In the genomic region with DNA sequence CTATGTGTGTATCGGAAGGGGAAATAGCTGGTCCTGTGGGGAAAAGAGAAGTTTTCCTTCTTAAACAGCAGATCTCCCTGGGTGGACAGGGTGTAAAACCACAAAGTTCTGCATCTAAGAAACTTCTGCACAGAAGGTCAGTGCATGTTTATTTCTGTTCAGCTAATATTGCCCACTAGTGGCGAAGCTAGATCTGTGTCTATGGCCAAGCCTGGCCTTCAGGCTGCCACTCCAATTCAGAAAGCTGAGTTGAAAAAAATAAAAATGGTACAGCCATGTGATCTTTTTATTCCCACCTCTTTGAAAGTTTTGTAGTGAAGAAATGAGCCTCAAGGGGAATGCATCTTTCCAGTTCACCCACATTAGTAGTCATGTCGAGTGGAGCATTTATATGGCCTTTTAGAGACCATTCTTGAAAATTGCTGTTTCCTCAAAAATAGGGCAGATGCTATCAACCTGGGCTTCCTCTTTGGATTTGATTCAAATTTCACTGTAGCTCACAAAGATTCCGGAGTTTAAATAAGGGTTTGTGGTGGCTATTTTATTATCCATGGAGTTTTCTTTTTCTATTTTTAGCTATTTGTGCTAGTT, we compare ENCODE assay signal across 8 cellular contexts.
A peak's percentile ranks its signal among the peaks of the same experiment; 100 is the strongest.
DNase-seq lines count a peak whose midpoint lies in the region; ATAC-seq, FAIRE-seq and TF ChIP-seq lines count a peak whose summit lies in the region.

No MANE protein-coding gene starts in this region.

- H3K36me3 ChIP-seq in H1 (ENCODE audit: control insufficient read depth in 2 of 4, insufficient read depth in 4 of 4, low read length in 3 of 4): no peaks in the 10 kb centered on the region

- no peak overlapping the region for H2BK20ac ChIP-seq in H1 (ENCODE audit: low read length)

- H2BK12ac ChIP-seq in H1 (ENCODE audit: low read depth, low read length): no peak overlapping the region

- peaks cover 0 to 2% (median 0%) of the 10 kb centered on the region in 3 donors for H3K27me3 Mint-ChIP-seq in immature natural killer cell (ENCODE audit: low read depth in 3 of 3)

- CTCF ChIA-PET in H1 (lab: Charles Lee; ENCODE audit: partially characterized antibody): interaction anchor here (0.8 to 1.9 kb wide), 13 partner anchors 9 to 859 kb away, joined by 3 to 8 read pairs (median 4); no protein-coding TSS in a partner anchor

- H3K56ac ChIP-seq in H1 (replicated peaks; ENCODE audit: insufficient read length, low read depth, low read length): no peak overlapping the region

- peak; percentile 74 for ATAC-seq in GM19463 (IDR thresholded peaks at IDR 0.05; ENCODE audit: unreplicated experiment)

- H3K23me2 ChIP-seq in H1 (ENCODE audit: low read depth, low read length): no peaks in the 10 kb centered on the region

- 84% methylated on average over 4 of the region's 4 CpGs; no CpG with 5 or more reads in 1 of the 2 experiments for WGBS in H1 (ENCODE audit: extremely low coverage in 1 of 2, insufficient coverage in 1 of 2, insufficient read length in 1 of 2, insufficient replicate concordance in 2 of 2, low coverage in 1 of 2, low lambda C conversion rate in 2 of 2, missing lambda C conversion rate in 1 of 2), 2 experiments

- H2AK5ac ChIP-seq in H1 (ENCODE audit: low read depth, low read length): no peak overlapping the region

- H4K20me1 ChIP-seq in H1 (replicated peaks in 1 of 2; ENCODE audit: control insufficient read depth in 1 of 2, insufficient read depth in 2 of 2, low read length in 2 of 2): no peaks in the 10 kb centered on the region

- H3K27ac ChIP-seq in C4-2B (no peak overlapping the region), H1 (ENCODE audit: low read depth, low read length) (no peak overlapping the region)

- TF ChIP-seq CTCF in C4-2B (conservative IDR thresholded peaks at IDR 0.05) (peak; percentile 67), H1 (IDR thresholded peaks at IDR 0.05; ENCODE audit: control extremely low read depth in 1 of 3, insufficient read depth in 1 of 3, low read depth in 1 of 3, low read length in 3 of 3) (peak in 2 of 3 experiments; percentile 30 to 59; a peak in 2 of 4 replicates)

- no peaks in the 10 kb centered on the region for H3K79me2 ChIP-seq in H1 (ENCODE audit: control insufficient read depth in 1 of 2, insufficient read depth in 2 of 2, low read length in 2 of 2)

- no peak for TF ChIP-seq EP300 in H1 (IDR thresholded peaks at IDR 0.05; ENCODE audit: borderline replicate concordance in 1 of 2, low read depth in 2 of 2, low read length in 2 of 2)

- POLR2A ChIA-PET in H1 (lab: Charles Lee; ENCODE audit: partially characterized antibody): no interaction called here

- H3K4ac ChIP-seq in H1 (replicated peaks; ENCODE audit: insufficient read length, low read depth, low read length): no peak overlapping the region

- DNase-seq in NCI-H345 treated with DMSO at 0.1 percent for 48 hours (lab: John Stamatoyannopoulos, UW; ENCODE audit: unreplicated experiment) (peak; percentile 1), H1 (ENCODE audit: low read depth in 1 of 2, low spot score in 2 of 2) (no peak), retina (peak; percentile 40), G401 (ENCODE audit: low spot score) (no peak), NCI-H2029 treated with DMSO at 0.1 percent for 48 hours (lab: John Stamatoyannopoulos, UW) (no peak), immature natural killer cell (no peak)

- no peak overlapping the region for H3K4me2 ChIP-seq in H1 (ENCODE audit: insufficient read depth in 1 of 2, low read depth in 2 of 2, low read length in 2 of 2)

- H3K27me3 ChIP-seq in H1 (replicated peaks in 1 of 4; ENCODE audit: control insufficient read depth in 3 of 4, extremely low read depth in 1 of 4, insufficient read depth in 3 of 4, low read length in 3 of 4): no peaks in the 10 kb centered on the region

- H3K4me1 Mint-ChIP-seq in immature natural killer cell: no peaks in the 10 kb centered on the region

- H2BK5ac ChIP-seq in H1 (ENCODE audit: low read depth, low read length): no peak overlapping the region

- H3K14ac ChIP-seq in H1 (ENCODE audit: insufficient read length): no peak overlapping the region

- no peak for TF ChIP-seq POLR2A in H1 (IDR thresholded peaks at IDR 0.05; ENCODE audit: control extremely low read depth in 1 of 2, low read depth in 2 of 2, low read length in 2 of 2)

- peaks cover 2 to 27% (median 8%) of the 10 kb centered on the region in 6 donors for H3K9me3 Mint-ChIP-seq in immature natural killer cell

- no peaks in the 10 kb centered on the region for H3K9me3 ChIP-seq in H1 (ENCODE audit: insufficient read depth in 2 of 2, low read depth in 1 of 2, low read length in 1 of 2)

- no peak overlapping the region for H4K91ac ChIP-seq in H1 (replicated peaks; ENCODE audit: insufficient read length, low read length)

- no peak overlapping the region for H3K4me3 Mint-ChIP-seq in immature natural killer cell

- no peak overlapping the region for H2BK120ac ChIP-seq in H1 (replicated peaks; ENCODE audit: low read depth, low read length)

- H3K4me3 ChIP-seq in H1 (ENCODE audit: extremely low read depth in 1 of 4, insufficient read depth in 2 of 4, low read depth in 3 of 4, low read length in 4 of 4): no peak overlapping the region

- H3K23ac ChIP-seq in H1 (ENCODE audit: insufficient read length): no peak overlapping the region

- no peak overlapping the region for H3K18ac ChIP-seq in H1 (ENCODE audit: extremely low read depth, low read length)

- in situ Hi-C loops in G401 (cut with HindIII; ENCODE audit: low sequenced_read_pairs): no loop called here

- no peaks in the 10 kb centered on the region for H3K36me3 Mint-ChIP-seq in immature natural killer cell

- no peak overlapping the region for H2BK15ac ChIP-seq in H1 (ENCODE audit: low read length)

- peak; percentile 60 to 63 for TF ChIP-seq RAD21 in H1 (IDR thresholded peaks at IDR 0.05 in 1 of 2, conservative IDR thresholded peaks at IDR 0.05 in 1 of 2; ENCODE audit: low read depth in 2 of 2, low read length in 2 of 2)

- no peak overlapping the region for H4K8ac ChIP-seq in H1 (ENCODE audit: extremely low read depth, insufficient read depth, low read length)

- peak; percentile 7 for FAIRE-seq in H1 (lab: Jason Lieb, UNC)

- H2AFZ ChIP-seq in H1 (ENCODE audit: low read length): no peak overlapping the region

- no peaks in the 10 kb centered on the region for H3K79me1 ChIP-seq in H1 (ENCODE audit: low read depth, low read length)

- no peaks in the 10 kb centered on the region for H3K4me1 ChIP-seq in H1 (replicated peaks in 1 of 4; ENCODE audit: control insufficient read depth in 3 of 4, insufficient read depth in 4 of 4, low read length in 3 of 4)

- no peak overlapping the region for H3K9ac ChIP-seq in H1 (replicated peaks in 1 of 4; ENCODE audit: extremely low read depth in 1 of 4, low read depth in 3 of 4, low read length in 3 of 4)

- H4K5ac ChIP-seq in H1 (ENCODE audit: insufficient read length, low read depth, low read length): no peak overlapping the region

- no peak overlapping the region for H3K27ac Mint-ChIP-seq in immature natural killer cell

TF ChIP-seq in H1, 55 proteins besides CTCF, POLR2A, EP300 and RAD21:
- no peak for TF ChIP-seq ASH2L (IDR thresholded peaks at IDR 0.05; ENCODE audit: low read length)
- TF ChIP-seq CHD1 (IDR thresholded peaks at IDR 0.05; ENCODE audit: low read depth, low read length): no peak
- TF ChIP-seq SP2 (IDR thresholded peaks at IDR 0.05; ENCODE audit: low read length): no peak
- no peak for TF ChIP-seq KDM5A (IDR thresholded peaks at IDR 0.05; ENCODE audit: low read length)
- no peak for TF ChIP-seq TAF1 (IDR thresholded peaks at IDR 0.05; ENCODE audit: low read depth, low read length)
- no peak for TF ChIP-seq GABPA (IDR thresholded peaks at IDR 0.05; ENCODE audit: borderline replicate concordance, insufficient read depth, low read length)
- no peak for TF ChIP-seq NANOG (IDR thresholded peaks at IDR 0.05; ENCODE audit: insufficient read depth, low read depth, low read length, poor library complexity, severe bottlenecking)
- no peak for TF ChIP-seq SUZ12 (IDR thresholded peaks at IDR 0.05; ENCODE audit: low read length)

Comparison
In these comparisons a context has a peak if more than half of its experiments do, and no peak if none do; other contexts are left out.
1. DNase-seq: peak in NCI-H345 treated with DMSO at 0.1 percent for 48 hours (single experiment) and retina (single experiment); none in H1 (0 of 2), G401 (single experiment), NCI-H2029 treated with DMSO at 0.1 percent for 48 hours (single experiment) and immature natural killer cell (0 of 3).